ENCODE assay signal across 2 cellular contexts in the genomic region with DNA sequence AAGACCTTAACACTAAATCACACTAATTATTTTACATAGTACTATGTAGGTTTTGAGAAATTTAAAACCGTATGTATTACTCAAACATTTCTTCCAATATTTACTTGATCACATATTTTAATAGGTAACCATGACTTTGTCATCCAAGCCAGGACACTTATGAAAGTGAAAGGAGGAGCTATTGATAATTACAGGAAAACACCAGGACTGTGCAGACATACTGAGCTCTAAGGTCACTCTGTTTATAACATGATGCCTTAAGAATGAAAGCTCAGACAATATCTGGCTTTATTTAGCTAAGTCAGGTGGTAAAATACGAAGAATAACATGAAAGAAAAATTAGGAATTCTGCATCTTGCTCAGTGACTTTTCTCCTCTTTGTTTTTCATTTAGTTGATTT.
A peak's percentile ranks its signal among the peaks of the same experiment; 100 is the strongest.
TF ChIP-seq lines count a peak whose summit lies in the region.

No MANE protein-coding gene starts in this region.

TF ChIP-seq in liver, 16 proteins besides CTCF, POLR2A, EP300 and RAD21 (continued from another document):
- TF ChIP-seq, protein P1, sequence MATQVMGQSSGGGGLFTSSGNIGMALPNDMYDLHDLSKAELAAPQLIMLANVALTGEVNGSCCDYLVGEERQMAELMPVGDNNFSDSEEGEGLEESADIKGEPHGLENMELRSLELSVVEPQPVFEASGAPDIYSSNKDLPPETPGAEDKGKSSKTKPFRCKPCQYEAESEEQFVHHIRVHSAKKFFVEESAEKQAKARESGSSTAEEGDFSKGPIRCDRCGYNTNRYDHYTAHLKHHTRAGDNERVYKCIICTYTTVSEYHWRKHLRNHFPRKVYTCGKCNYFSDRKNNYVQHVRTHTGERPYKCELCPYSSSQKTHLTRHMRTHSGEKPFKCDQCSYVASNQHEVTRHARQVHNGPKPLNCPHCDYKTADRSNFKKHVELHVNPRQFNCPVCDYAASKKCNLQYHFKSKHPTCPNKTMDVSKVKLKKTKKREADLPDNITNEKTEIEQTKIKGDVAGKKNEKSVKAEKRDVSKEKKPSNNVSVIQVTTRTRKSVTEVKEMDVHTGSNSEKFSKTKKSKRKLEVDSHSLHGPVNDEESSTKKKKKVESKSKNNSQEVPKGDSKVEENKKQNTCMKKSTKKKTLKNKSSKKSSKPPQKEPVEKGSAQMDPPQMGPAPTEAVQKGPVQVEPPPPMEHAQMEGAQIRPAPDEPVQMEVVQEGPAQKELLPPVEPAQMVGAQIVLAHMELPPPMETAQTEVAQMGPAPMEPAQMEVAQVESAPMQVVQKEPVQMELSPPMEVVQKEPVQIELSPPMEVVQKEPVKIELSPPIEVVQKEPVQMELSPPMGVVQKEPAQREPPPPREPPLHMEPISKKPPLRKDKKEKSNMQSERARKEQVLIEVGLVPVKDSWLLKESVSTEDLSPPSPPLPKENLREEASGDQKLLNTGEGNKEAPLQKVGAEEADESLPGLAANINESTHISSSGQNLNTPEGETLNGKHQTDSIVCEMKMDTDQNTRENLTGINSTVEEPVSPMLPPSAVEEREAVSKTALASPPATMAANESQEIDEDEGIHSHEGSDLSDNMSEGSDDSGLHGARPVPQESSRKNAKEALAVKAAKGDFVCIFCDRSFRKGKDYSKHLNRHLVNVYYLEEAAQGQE (IDR thresholded peaks at IDR 0.05), result peak; percentile 35
- TF ChIP-seq FOXA1 (IDR thresholded peaks at IDR 0.05), result no peak
- peak in 1 of 2 donors; percentile 24 for TF ChIP-seq JUND (IDR thresholded peaks at IDR 0.05)
- peak; percentile 41 for TF ChIP-seq YY1 (IDR thresholded peaks at IDR 0.05)
- peak; percentile 33 for TF ChIP-seq FOXA2 (IDR thresholded peaks at IDR 0.05)
- peak; percentile 50 to 51 for TF ChIP-seq HNF4A (conservative IDR thresholded peaks at IDR 0.05)
- TF ChIP-seq GABPA (IDR thresholded peaks at IDR 0.05 in 1 of 2, conservative IDR thresholded peaks at IDR 0.05 in 1 of 2), result no peak
- peak; percentile 47 for TF ChIP-seq SP1 (IDR thresholded peaks at IDR 0.05)

TF ChIP-seq in HepG2, 621 proteins besides CTCF, POLR2A, EP300 and RAD21 (continued from another document):
- TF ChIP-seq, protein P2, sequence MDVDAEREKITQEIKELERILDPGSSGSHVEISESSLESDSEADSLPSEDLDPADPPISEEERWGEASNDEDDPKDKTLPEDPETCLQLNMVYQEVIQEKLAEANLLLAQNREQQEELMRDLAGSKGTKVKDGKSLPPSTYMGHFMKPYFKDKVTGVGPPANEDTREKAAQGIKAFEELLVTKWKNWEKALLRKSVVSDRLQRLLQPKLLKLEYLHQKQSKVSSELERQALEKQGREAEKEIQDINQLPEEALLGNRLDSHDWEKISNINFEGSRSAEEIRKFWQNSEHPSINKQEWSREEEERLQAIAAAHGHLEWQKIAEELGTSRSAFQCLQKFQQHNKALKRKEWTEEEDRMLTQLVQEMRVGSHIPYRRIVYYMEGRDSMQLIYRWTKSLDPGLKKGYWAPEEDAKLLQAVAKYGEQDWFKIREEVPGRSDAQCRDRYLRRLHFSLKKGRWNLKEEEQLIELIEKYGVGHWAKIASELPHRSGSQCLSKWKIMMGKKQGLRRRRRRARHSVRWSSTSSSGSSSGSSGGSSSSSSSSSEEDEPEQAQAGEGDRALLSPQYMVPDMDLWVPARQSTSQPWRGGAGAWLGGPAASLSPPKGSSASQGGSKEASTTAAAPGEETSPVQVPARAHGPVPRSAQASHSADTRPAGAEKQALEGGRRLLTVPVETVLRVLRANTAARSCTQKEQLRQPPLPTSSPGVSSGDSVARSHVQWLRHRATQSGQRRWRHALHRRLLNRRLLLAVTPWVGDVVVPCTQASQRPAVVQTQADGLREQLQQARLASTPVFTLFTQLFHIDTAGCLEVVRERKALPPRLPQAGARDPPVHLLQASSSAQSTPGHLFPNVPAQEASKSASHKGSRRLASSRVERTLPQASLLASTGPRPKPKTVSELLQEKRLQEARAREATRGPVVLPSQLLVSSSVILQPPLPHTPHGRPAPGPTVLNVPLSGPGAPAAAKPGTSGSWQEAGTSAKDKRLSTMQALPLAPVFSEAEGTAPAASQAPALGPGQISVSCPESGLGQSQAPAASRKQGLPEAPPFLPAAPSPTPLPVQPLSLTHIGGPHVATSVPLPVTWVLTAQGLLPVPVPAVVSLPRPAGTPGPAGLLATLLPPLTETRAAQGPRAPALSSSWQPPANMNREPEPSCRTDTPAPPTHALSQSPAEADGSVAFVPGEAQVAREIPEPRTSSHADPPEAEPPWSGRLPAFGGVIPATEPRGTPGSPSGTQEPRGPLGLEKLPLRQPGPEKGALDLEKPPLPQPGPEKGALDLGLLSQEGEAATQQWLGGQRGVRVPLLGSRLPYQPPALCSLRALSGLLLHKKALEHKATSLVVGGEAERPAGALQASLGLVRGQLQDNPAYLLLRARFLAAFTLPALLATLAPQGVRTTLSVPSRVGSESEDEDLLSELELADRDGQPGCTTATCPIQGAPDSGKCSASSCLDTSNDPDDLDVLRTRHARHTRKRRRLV (CRISPR knock-in tag; IDR thresholded peaks at IDR 0.05), result no peak
- TF ChIP-seq ZNF333 (CRISPR knock-in tag; IDR thresholded peaks at IDR 0.05; ENCODE audit: borderline replicate concordance) (no peak), HNRNPLL (IDR thresholded peaks at IDR 0.05; ENCODE audit: low read depth, low read length, poor library complexity, severe bottlenecking) (no peak), SOX5 (CRISPR knock-in tag; IDR thresholded peaks at IDR 0.05; ENCODE audit: borderline replicate concordance) (no peak), ZEB1 (IDR thresholded peaks at IDR 0.05; ENCODE audit: insufficient replicate concordance, low read depth) (no peak), ZNF878 (CRISPR knock-in tag; IDR thresholded peaks at IDR 0.05) (no peak), ZNF451 (CRISPR knock-in tag; IDR thresholded peaks at IDR 0.05) (no peak), ZFY (CRISPR knock-in tag; IDR thresholded peaks at IDR 0.05) (no peak)
- TF ChIP-seq, protein P3, sequence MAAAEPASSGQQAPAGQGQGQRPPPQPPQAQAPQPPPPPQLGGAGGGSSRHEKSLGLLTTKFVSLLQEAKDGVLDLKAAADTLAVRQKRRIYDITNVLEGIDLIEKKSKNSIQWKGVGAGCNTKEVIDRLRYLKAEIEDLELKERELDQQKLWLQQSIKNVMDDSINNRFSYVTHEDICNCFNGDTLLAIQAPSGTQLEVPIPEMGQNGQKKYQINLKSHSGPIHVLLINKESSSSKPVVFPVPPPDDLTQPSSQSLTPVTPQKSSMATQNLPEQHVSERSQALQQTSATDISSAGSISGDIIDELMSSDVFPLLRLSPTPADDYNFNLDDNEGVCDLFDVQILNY (CRISPR knock-in tag; conservative IDR thresholded peaks at IDR 0.05), result no peak
